1 cellular context compared by ENCODE assay signal in the genomic region with DNA sequence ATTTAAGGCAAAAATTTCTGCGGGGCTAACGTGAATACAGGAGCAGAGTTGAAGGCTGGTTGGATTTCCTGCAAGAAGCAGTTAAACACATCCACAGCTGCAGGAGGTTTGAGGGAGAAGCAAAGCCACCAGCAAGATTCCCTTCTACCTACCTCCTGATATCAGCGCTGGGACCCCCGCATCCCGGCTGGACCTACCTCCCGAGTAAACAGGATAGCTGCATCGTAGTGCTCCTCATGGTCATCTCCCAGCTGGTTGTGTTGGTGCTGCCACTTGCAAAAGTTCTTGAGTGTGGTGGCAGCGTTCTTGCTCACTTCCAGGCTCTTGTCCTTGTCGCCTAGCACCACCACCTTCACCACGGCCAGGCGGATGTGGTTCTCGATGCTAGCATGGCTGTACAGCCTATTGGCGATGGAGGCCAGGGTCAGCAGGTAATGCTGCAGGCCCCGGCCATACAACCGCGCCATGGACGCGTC.
TF ChIP-seq lines count a peak whose summit lies in the region.

No MANE protein-coding gene starts in this region.

TF ChIP-seq in IMR-90, 13 proteins besides CTCF, POLR2A, EP300 and RAD21 (continued from another document):
- no peak for TF ChIP-seq FOS (IDR thresholded peaks at IDR 0.05; ENCODE audit: low read depth, low read length)
- TF ChIP-seq RCOR1 (IDR thresholded peaks at IDR 0.05; ENCODE audit: insufficient replicate concordance, low read length) = no peak
- TF ChIP-seq RFX5 (IDR thresholded peaks at IDR 0.05; ENCODE audit: low read depth, low read length) = no peak
- TF ChIP-seq MAFK (IDR thresholded peaks at IDR 0.05; ENCODE audit: low read depth, low read length) = no peak
- no peak for TF ChIP-seq SMC3 (IDR thresholded peaks at IDR 0.05; ENCODE audit: low read depth, low read length)
- TF ChIP-seq, protein P1, sequence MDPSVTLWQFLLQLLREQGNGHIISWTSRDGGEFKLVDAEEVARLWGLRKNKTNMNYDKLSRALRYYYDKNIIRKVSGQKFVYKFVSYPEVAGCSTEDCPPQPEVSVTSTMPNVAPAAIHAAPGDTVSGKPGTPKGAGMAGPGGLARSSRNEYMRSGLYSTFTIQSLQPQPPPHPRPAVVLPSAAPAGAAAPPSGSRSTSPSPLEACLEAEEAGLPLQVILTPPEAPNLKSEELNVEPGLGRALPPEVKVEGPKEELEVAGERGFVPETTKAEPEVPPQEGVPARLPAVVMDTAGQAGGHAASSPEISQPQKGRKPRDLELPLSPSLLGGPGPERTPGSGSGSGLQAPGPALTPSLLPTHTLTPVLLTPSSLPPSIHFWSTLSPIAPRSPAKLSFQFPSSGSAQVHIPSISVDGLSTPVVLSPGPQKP (IDR thresholded peaks at IDR 0.05; ENCODE audit: borderline replicate concordance, low read depth, low read length) = no peak
- TF ChIP-seq CHD1 (IDR thresholded peaks at IDR 0.05; ENCODE audit: low read depth, low read length) = no peak
TF ChIP-seq in IMR-90: peak in this region for 0.
